ENCODE assay signal across 10 cellular contexts in genomic region chr1:165854101-165854845, GRCh38. TPM values are rescaled to one million over a fixed set of nuclear protein-coding genes. Genes with fewer than 3 reads are reported as not detected.
DNase-seq lines count a peak whose midpoint lies in the region; ATAC-seq and TF ChIP-seq lines count a peak whose summit lies in the region.
"Had no signal": no experiment of that assay in that cellular context is flagged by ENCODE, and none has a peak within 500 bp of the region (broad histone marks: within the 10 kb centered on the region; RNA-seq: fewer than 3 reads in every experiment).

No MANE protein-coding gene starts in this region.

- H3K36me3 ChIP-seq in osteoblast (ENCODE audit: insufficient read depth, low read length), result no peaks in the 10 kb centered on the region
- no peaks in the 10 kb centered on the region for H3K36me3 ChIP-seq in effector memory CD4-positive, alpha-beta T cell (ENCODE audit: control insufficient read depth, insufficient read depth, low read length)

- H3K4me1 Mint-ChIP-seq in stimulated activated naive B cell treated with anti-CD40 and anti-IgM and Interleukin-4, amounts not matched to agents 10 μg/mL and 1 μg/mL and 100 μg/mL, for 72 hours, result peaks cover 50 to 84% of the 10 kb centered on the region in 2 donors
- peaks cover 22% of the 10 kb centered on the region for H3K4me1 Mint-ChIP-seq in activated T-cell treated with anti-CD3 and anti-CD28 coated beads, Interleukin-2, amount 50 U/mL, for 4 hours (ENCODE audit: low read depth)

- H3K4me3 Mint-ChIP-seq in stimulated activated naive B cell treated with anti-CD40 and anti-IgM and Interleukin-4, amounts not matched to agents 10 μg/mL and 1 μg/mL and 100 μg/mL, for 72 hours, result no peak overlapping the region
- H3K4me3 Mint-ChIP-seq in activated T-cell treated with anti-CD3 and anti-CD28 coated beads, Interleukin-2, amount 50 U/mL, for 4 hours, result no peak overlapping the region
- H3K4me3 Mint-ChIP-seq: activated B cell treated with CpG ODN at 0.5 μM for 24 hours had no signal

- TF ChIP-seq CTCF in NB4 (IDR thresholded peaks at IDR 0.05; ENCODE audit: low read depth, low read length) (no peak), osteoblast (IDR thresholded peaks at IDR 0.05; ENCODE audit: extremely low read depth, low read depth, low read length) (no peak)

- peaks cover 7 to 30% of the 10 kb centered on the region in 2 donors for H3K36me3 Mint-ChIP-seq in stimulated activated naive B cell treated with anti-CD40 and anti-IgM and Interleukin-4, amounts not matched to agents 10 μg/mL and 1 μg/mL and 100 μg/mL, for 72 hours
- no peaks in the 10 kb centered on the region for H3K36me3 Mint-ChIP-seq in activated T-cell treated with anti-CD3 and anti-CD28 coated beads, Interleukin-2, amount 50 U/mL, for 4 hours (ENCODE audit: insufficient read depth)

- no peaks in the 10 kb centered on the region for H3K9me3 ChIP-seq in osteoblast (ENCODE audit: low read depth, low read length)
- no peaks in the 10 kb centered on the region for H3K9me3 ChIP-seq in effector memory CD4-positive, alpha-beta T cell (ENCODE audit: control insufficient read depth, low read length)

- no peak overlapping the region for H2AFZ ChIP-seq in osteoblast (ENCODE audit: low read length)

- H3K27me3 ChIP-seq in osteoblast (ENCODE audit: insufficient read depth, low read length), result no peaks in the 10 kb centered on the region
- no peaks in the 10 kb centered on the region for H3K27me3 ChIP-seq in effector memory CD4-positive, alpha-beta T cell (replicated peaks; ENCODE audit: control insufficient read depth, insufficient read depth, low read length, poor library complexity, severe bottlenecking)

- no peaks in the 10 kb centered on the region for H3K9me3 Mint-ChIP-seq in stimulated activated naive B cell treated with anti-CD40 and anti-IgM and Interleukin-4, amounts not matched to agents 10 μg/mL and 1 μg/mL and 100 μg/mL, for 72 hours
- H3K9me3 Mint-ChIP-seq in activated T-cell treated with anti-CD3 and anti-CD28 coated beads, Interleukin-2, amount 50 U/mL, for 4 hours, result no peaks in the 10 kb centered on the region
- H3K9me3 Mint-ChIP-seq: activated B cell treated with CpG ODN at 0.5 μM for 24 hours had no signal

- peaks cover 57% of the 10 kb centered on the region for H3K4me1 ChIP-seq in osteoblast (ENCODE audit: insufficient read depth, low read length)
- H3K4me1 ChIP-seq in effector memory CD4-positive, alpha-beta T cell (ENCODE audit: control insufficient read depth, insufficient read depth, low read length, poor library complexity, severe bottlenecking), result no peaks in the 10 kb centered on the region

- H3K4me3 ChIP-seq in NB4 (ENCODE audit: low read depth, low read length) (no peak overlapping the region), osteoblast (ENCODE audit: insufficient read depth, low read length) (peak overlapping the region; percentile 46)
- H3K4me3 ChIP-seq in effector memory CD4-positive, alpha-beta T cell (ENCODE audit: insufficient read depth, low read depth, low read length, poor library complexity, severe bottlenecking), result no peak overlapping the region

- ATAC-seq in stimulated activated naive B cell treated with anti-CD40 and anti-IgM and Interleukin-4, amounts not matched to agents 10 μg/mL and 1 μg/mL and 100 μg/mL, for 72 hours (replicated peaks), result no peak
- no peak for ATAC-seq in activated T-cell treated with anti-CD3 and anti-CD28 coated beads, Interleukin-2, amount 50 U/mL, for 4 hours
- no peak for ATAC-seq in HG02798 (IDR thresholded peaks at IDR 0.05; ENCODE audit: poor library complexity, unreplicated experiment)
- ATAC-seq: HCT116 had no signal

- peaks cover 84% of the 10 kb centered on the region for H3K79me2 ChIP-seq in osteoblast (ENCODE audit: insufficient read depth, low read length)

- H3K27me3 Mint-ChIP-seq in stimulated activated naive B cell treated with anti-CD40 and anti-IgM and Interleukin-4, amounts not matched to agents 10 μg/mL and 1 μg/mL and 100 μg/mL, for 72 hours, result no peaks in the 10 kb centered on the region
- no peaks in the 10 kb centered on the region for H3K27me3 Mint-ChIP-seq in activated T-cell treated with anti-CD3 and anti-CD28 coated beads, Interleukin-2, amount 50 U/mL, for 4 hours (ENCODE audit: low read depth)
- H3K27me3 Mint-ChIP-seq: activated B cell treated with CpG ODN at 0.5 μM for 24 hours had no signal

- peak; percentile 94 for DNase-seq in GM04503 (ENCODE audit: low read depth)
- peak; percentile 97 for DNase-seq in NB4 (ENCODE audit: low read depth)
- DNase-seq in dermis blood vessel endothelial cell, result peak; percentile 48
- peak; percentile 92 for DNase-seq in osteoblast (ENCODE audit: insufficient read length, low spot score, missing footprints)
- no peak for DNase-seq in stimulated activated naive B cell treated with anti-CD40 and anti-IgM and Interleukin-4, amounts not matched to agents 10 μg/mL and 1 μg/mL and 100 μg/mL, for 72 hours
- DNase-seq in activated T-cell treated with anti-CD3 and anti-CD28 coated beads, Interleukin-2, amount 50 U/mL, for 4 hours, result no peak
- no peak for DNase-seq in effector memory CD4-positive, alpha-beta T cell
- DNase-seq: activated B cell treated with CpG ODN at 0.5 μM for 24 hours had no signal

- peak overlapping the region; percentile 85 for H3K4me2 ChIP-seq in osteoblast (ENCODE audit: insufficient read depth, low read length)

- no peak overlapping the region for H3K27ac Mint-ChIP-seq in stimulated activated naive B cell treated with anti-CD40 and anti-IgM and Interleukin-4, amounts not matched to agents 10 μg/mL and 1 μg/mL and 100 μg/mL, for 72 hours
- H3K27ac Mint-ChIP-seq: activated B cell treated with CpG ODN at 0.5 μM for 24 hours had no signal

- no peak for TF ChIP-seq POLR2A in NB4 (IDR thresholded peaks at IDR 0.05; ENCODE audit: extremely low read depth, insufficient read length)

- peak overlapping the region; percentile 99 for H3K27ac ChIP-seq in osteoblast (ENCODE audit: low read depth, low read length)
- no peak overlapping the region for H3K27ac ChIP-seq in effector memory CD4-positive, alpha-beta T cell (ENCODE audit: insufficient read depth, low read length, poor library complexity, severe bottlenecking)

- peaks cover 25% of the 10 kb centered on the region for H4K20me1 ChIP-seq in osteoblast (ENCODE audit: insufficient read depth, low read length)

RNA-seq across cellular contexts. Expression of gene UCK2, which starts 26.9 kb away (rescaled TPM):
- total RNA-seq in dermis blood vessel endothelial cell (84.7 and 86.3 TPM in 2 replicates), osteoblast (63.9 and 74.2 TPM in 2 replicates)
- total RNA-seq in activated T-cell treated with anti-CD3 and anti-CD28 coated beads, Interleukin-2, amount 50 U/mL, for 4 hours, result 100 to 1,000 TPM; 106 to 128 (median 122) TPM

Comparison
In these comparisons a context has a peak if more than half of its experiments do, and no peak if none do; other contexts are left out.
1. DNase-seq: peak in GM04503 (single experiment), NB4 (single experiment), dermis blood vessel endothelial cell (single experiment) and osteoblast (single experiment); none in stimulated activated naive B cell treated with anti-CD40 and anti-IgM and Interleukin-4, amounts not matched to agents 10 μg/mL and 1 μg/mL and 100 μg/mL, for 72 hours (single experiment), activated T-cell treated with anti-CD3 and anti-CD28 coated beads, Interleukin-2, amount 50 U/mL, for 4 hours (single experiment) and effector memory CD4-positive, alpha-beta T cell (0 of 3).